Comparison of ENCODE assay signal across 8 cellular contexts in genomic region chr19:3849092-3849491, GRCh38.
DNase-seq lines count a peak whose midpoint lies in the region; ATAC-seq and TF ChIP-seq lines count a peak whose summit lies in the region.

No MANE protein-coding gene starts in this region.

- ATAC-seq in GM19351 (IDR thresholded peaks at IDR 0.05; ENCODE audit: unreplicated experiment) (no peak), HG02678 (IDR thresholded peaks at IDR 0.05; ENCODE audit: unreplicated experiment) (no peak), HG02884 (IDR thresholded peaks at IDR 0.05; ENCODE audit: unreplicated experiment) (no peak), GM19397 (IDR thresholded peaks at IDR 0.05; ENCODE audit: unreplicated experiment) (no peak)

- TF ChIP-seq CTCF in GM12873 (IDR thresholded peaks at IDR 0.05; ENCODE audit: insufficient read depth, low read depth, low read length, missing control alignments) = peak; percentile 65

- DNase-seq in NCI-H1694 (lab: John Stamatoyannopoulos, UW) (peak; percentile 14), activated T-cell treated with anti-CD3 and anti-CD28 coated beads for 48 hours (ENCODE audit: low read depth) (peak; percentile 24), left kidney (ENCODE audit: low read depth, low spot score) (peak; percentile 77)

Comparison
In these comparisons a context has a peak if more than half of its experiments do, and no peak if none do; other contexts are left out.
1. DNase-seq: peak in every context shown above with its lines; median percentile 77 in left kidney; 24 in activated T-cell treated with anti-CD3 and anti-CD28 coated beads for 48 hours; 14 in NCI-H1694.